Comparison of ENCODE assay signal across 8 cellular contexts in genomic region chr13:112616586-112617381, GRCh38. TPM values are rescaled to one million over a fixed set of nuclear protein-coding genes. Genes with fewer than 3 reads are reported as not detected.
A peak's percentile ranks its signal among the peaks of the same experiment; 100 is the strongest.
DNase-seq lines count a peak whose midpoint lies in the region; ATAC-seq lines count a peak whose summit lies in the region.

No MANE protein-coding gene starts in this region.

- no peak overlapping the region for H3K27ac Mint-ChIP-seq in stimulated activated naive CD8-positive, alpha-beta T cell treated with anti-CD3 and anti-CD28 coated beads, Interleukin-15, amount 100 ng/mL, for 72 hours

- no peak overlapping the region for H3K4me3 Mint-ChIP-seq in stimulated activated naive CD8-positive, alpha-beta T cell treated with anti-CD3 and anti-CD28 coated beads, Interleukin-15, amount 100 ng/mL, for 72 hours

- no peaks in the 10 kb centered on the region for H3K4me1 Mint-ChIP-seq in stimulated activated naive CD8-positive, alpha-beta T cell treated with anti-CD3 and anti-CD28 coated beads, Interleukin-15, amount 100 ng/mL, for 72 hours

- H3K9me3 Mint-ChIP-seq in stimulated activated naive CD8-positive, alpha-beta T cell treated with anti-CD3 and anti-CD28 coated beads, Interleukin-15, amount 100 ng/mL, for 72 hours: no peaks in the 10 kb centered on the region

- peak; percentile 15 for DNase-seq in stimulated activated naive CD8-positive, alpha-beta T cell treated with anti-CD3 and anti-CD28 coated beads, Interleukin-15, Interleukin-2, amounts not matched to agents 100 U/mL and 50 U/mL, for 24 hours
- no peak for DNase-seq in stimulated activated naive CD8-positive, alpha-beta T cell treated with anti-CD3 and anti-CD28 coated beads, Interleukin-15, amount 100 ng/mL, for 72 hours
- peak; percentile 8 for DNase-seq in NOMO-1 treated with DMSO at 0.1 percent for 48 hours (lab: John Stamatoyannopoulos, UW; ENCODE audit: unreplicated experiment)
- peak; percentile 78 for DNase-seq in dermis blood vessel endothelial cell
- peak; percentile 0 for DNase-seq in midbrain (lab: John Stamatoyannopoulos, UW)
- no peak for DNase-seq in mucosa of gallbladder (ENCODE audit: low spot score)

- H3K27me3 Mint-ChIP-seq in stimulated activated naive CD8-positive, alpha-beta T cell treated with anti-CD3 and anti-CD28 coated beads, Interleukin-15, amount 100 ng/mL, for 72 hours: peaks cover 40% of the 10 kb centered on the region

- peak; percentile 32 for ATAC-seq in stimulated activated naive CD8-positive, alpha-beta T cell treated with anti-CD3 and anti-CD28 coated beads, Interleukin-15, Interleukin-2, amounts not matched to agents 100 U/mL and 50 U/mL, for 24 hours
- ATAC-seq in stimulated activated naive CD8-positive, alpha-beta T cell treated with anti-CD3 and anti-CD28 coated beads, Interleukin-15, amount 100 ng/mL, for 72 hours: no peak
- ATAC-seq in HG02642 (IDR thresholded peaks at IDR 0.05; ENCODE audit: poor library complexity, unreplicated experiment) (peak; percentile 63), HG03045 (IDR thresholded peaks at IDR 0.05; ENCODE audit: unreplicated experiment) (no peak)

RNA-seq across cellular contexts. Expression of gene TUBGCP3, which starts 28.8 kb away (rescaled TPM):
- 29.6 and 35.0 TPM in 2 replicates for total RNA-seq in dermis blood vessel endothelial cell
- 27.2 TPM for total RNA-seq in mucosa of gallbladder

Comparison
In these comparisons a context has a peak if more than half of its experiments do, and no peak if none do; other contexts are left out.
1. ATAC-seq: peak in stimulated activated naive CD8-positive, alpha-beta T cell treated with anti-CD3 and anti-CD28 coated beads, Interleukin-15, Interleukin-2, amounts not matched to agents 100 U/mL and 50 U/mL, for 24 hours (single experiment) and HG02642 (single experiment); none in stimulated activated naive CD8-positive, alpha-beta T cell treated with anti-CD3 and anti-CD28 coated beads, Interleukin-15, amount 100 ng/mL, for 72 hours (single experiment) and HG03045 (single experiment).
2. DNase-seq: peak in stimulated activated naive CD8-positive, alpha-beta T cell treated with anti-CD3 and anti-CD28 coated beads, Interleukin-15, Interleukin-2, amounts not matched to agents 100 U/mL and 50 U/mL, for 24 hours (single experiment), NOMO-1 treated with DMSO at 0.1 percent for 48 hours (single experiment), dermis blood vessel endothelial cell (single experiment) and midbrain (single experiment); none in stimulated activated naive CD8-positive, alpha-beta T cell treated with anti-CD3 and anti-CD28 coated beads, Interleukin-15, amount 100 ng/mL, for 72 hours (0 of 2) and mucosa of gallbladder (single experiment).